Comparison of ENCODE assay signal across 26 cellular contexts in the genomic region with DNA sequence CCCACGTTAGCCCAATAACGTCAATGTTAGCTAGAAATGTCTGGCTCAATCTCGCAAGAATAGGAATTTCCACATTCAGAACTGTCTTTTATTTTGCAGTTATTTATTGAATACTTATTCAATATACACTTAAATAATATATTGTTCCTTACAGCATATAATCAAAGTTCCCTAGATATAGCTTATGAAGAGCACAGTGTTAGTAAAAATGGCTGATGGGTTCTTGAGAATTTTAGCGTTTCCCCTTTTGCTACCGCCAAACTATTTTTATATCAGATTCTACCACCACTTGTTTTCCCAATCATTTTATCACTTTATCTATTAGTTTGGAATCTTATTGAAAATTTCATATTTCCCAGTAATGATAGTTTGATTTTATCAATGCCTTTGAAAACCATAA. TPM values are rescaled to one million over a fixed set of nuclear protein-coding genes. Genes with fewer than 3 reads are reported as not detected.
DNase-seq lines count a peak whose midpoint lies in the region; ATAC-seq, FAIRE-seq and TF ChIP-seq lines count a peak whose summit lies in the region.
"Had no signal": no experiment of that assay in that cellular context is flagged by ENCODE, and none has a peak within 500 bp of the region (broad histone marks: within the 10 kb centered on the region; RNA-seq: fewer than 3 reads in every experiment).

No MANE protein-coding gene starts in this region.

- no peak overlapping the region for H4K5ac ChIP-seq in H1 (ENCODE audit: insufficient read length, low read depth, low read length)

- H3K4me2 ChIP-seq in GM23338 (no peak overlapping the region), H1 (ENCODE audit: insufficient read depth in 1 of 2, low read depth in 2 of 2, low read length in 2 of 2) (no peak overlapping the region)
- H3K4me2 ChIP-seq: BLaER1 had no signal

- H3K9me3 Mint-ChIP-seq in GM23338 (no peaks in the 10 kb centered on the region), osteocyte (ENCODE audit: unreplicated experiment) (no peaks in the 10 kb centered on the region)
- H3K9me3 Mint-ChIP-seq: CD14-positive monocyte; CD4-positive, alpha-beta memory T cell; CD8-positive, alpha-beta memory T cell had no signal

- H2BK5ac ChIP-seq in H1 (ENCODE audit: low read depth, low read length), result no peak overlapping the region

- no peaks in the 10 kb centered on the region for H3K23me2 ChIP-seq in H1 (ENCODE audit: low read depth, low read length)

- H4K91ac ChIP-seq in H1 (replicated peaks; ENCODE audit: insufficient read length, low read length), result no peak overlapping the region

- H3K79me1 ChIP-seq in H1 (ENCODE audit: low read depth, low read length), result no peaks in the 10 kb centered on the region

- ATAC-seq in GM23338 (no peak), GM19328 (IDR thresholded peaks at IDR 0.05; ENCODE audit: unreplicated experiment) (no peak)

- no peak overlapping the region for H2BK12ac ChIP-seq in H1 (ENCODE audit: low read depth, low read length)

- H3K4me1 ChIP-seq in GM23338 (ENCODE audit: insufficient read depth) (peaks cover 7% of the 10 kb centered on the region; the same call in 1 of the 2 replicates), H1 (replicated peaks in 1 of 4; ENCODE audit: control insufficient read depth in 3 of 4, insufficient read depth in 4 of 4, low read length in 3 of 4) (peaks cover 0 to under 1% (median 0%) of the 10 kb centered on the region in 4 experiments; a peak in 1 of 7 replicates)
- H3K4me1 ChIP-seq: BE2C, BLaER1 had no signal

- no peak overlapping the region for H3K14ac ChIP-seq in H1 (ENCODE audit: insufficient read length)

- TF ChIP-seq RAD21 in H1 (IDR thresholded peaks at IDR 0.05 in 1 of 2, conservative IDR thresholded peaks at IDR 0.05 in 1 of 2; ENCODE audit: low read depth in 2 of 2, low read length in 2 of 2), result no peak

- no peak overlapping the region for H4K8ac ChIP-seq in H1 (ENCODE audit: extremely low read depth, insufficient read depth, low read length)

- H3K4me3 Mint-ChIP-seq in GM23338 (no peak overlapping the region), osteocyte (ENCODE audit: unreplicated experiment) (no peak overlapping the region)
- H3K4me3 Mint-ChIP-seq: CD14-positive monocyte; CD4-positive, alpha-beta memory T cell; CD4-positive, CD25-positive, alpha-beta regulatory T cell; CD8-positive, alpha-beta memory T cell had no signal

- POLR2A ChIA-PET in H1 (lab: Charles Lee; ENCODE audit: partially characterized antibody), result interaction anchor here (1.6 kb wide), 1 partner anchor 12 kb away, joined by 3 read pairs; no protein-coding TSS in a partner anchor

- no peaks in the 10 kb centered on the region for H3K27me3 Mint-ChIP-seq in GM23338 (ENCODE audit: insufficient read depth, low read depth, poor library complexity)
- H3K27me3 Mint-ChIP-seq in osteocyte (ENCODE audit: unreplicated experiment), result no peaks in the 10 kb centered on the region

- H3F3A ChIP-seq in GM23338 (replicated peaks; ENCODE audit: low read depth), result no peaks in the 10 kb centered on the region

- TF ChIP-seq POLR2A in H1 (IDR thresholded peaks at IDR 0.05; ENCODE audit: control extremely low read depth in 1 of 2, low read depth in 2 of 2, low read length in 2 of 2), result no peak

- H2BK15ac ChIP-seq in H1 (ENCODE audit: low read length), result no peak overlapping the region

- FAIRE-seq in H1 (lab: Jason Lieb, UNC), result no peak
- FAIRE-seq: A204.1, GM12891, GM18507 had no signal

- no peaks in the 10 kb centered on the region for H3K9me2 ChIP-seq in GM23338 (ENCODE audit: insufficient read depth)

- no peak overlapping the region for H3K9ac ChIP-seq in H1 (replicated peaks in 1 of 4; ENCODE audit: extremely low read depth in 1 of 4, low read depth in 3 of 4, low read length in 3 of 4)
- H3K9ac ChIP-seq: BLaER1 had no signal

- H3K4me1 Mint-ChIP-seq in GM23338 (peaks cover 11% of the 10 kb centered on the region; the same call in 2 of the 3 replicates), osteocyte (ENCODE audit: unreplicated experiment) (peaks cover 95% of the 10 kb centered on the region)
- H3K4me1 Mint-ChIP-seq: CD14-positive monocyte; CD4-positive, CD25-positive, alpha-beta regulatory T cell; CD8-positive, alpha-beta memory T cell had no signal

- H3K36me3 ChIP-seq in GM23338 (ENCODE audit: insufficient read depth), result no peaks in the 10 kb centered on the region
- H3K36me3 ChIP-seq in H1 (ENCODE audit: control insufficient read depth in 2 of 4, insufficient read depth in 4 of 4, low read length in 3 of 4), result no peaks in the 10 kb centered on the region
- H3K36me3 ChIP-seq: BE2C, BLaER1 had no signal

- 86% methylated on average over 5 of the region's 5 CpGs; no CpG with 5 or more reads in 1 of the 2 experiments for WGBS in H1 (ENCODE audit: extremely low coverage in 1 of 2, insufficient coverage in 1 of 2, insufficient read length in 1 of 2, insufficient replicate concordance in 2 of 2, low coverage in 1 of 2, low lambda C conversion rate in 2 of 2, missing lambda C conversion rate in 1 of 2), 2 experiments

- H3K27ac Mint-ChIP-seq in GM23338, result peak overlapping the region; percentile 36; the same call in 1 of the 2 replicates
- H3K27ac Mint-ChIP-seq in osteocyte (ENCODE audit: unreplicated experiment), result peak overlapping the region; percentile 7
- H3K27ac Mint-ChIP-seq: CD14-positive monocyte; CD4-positive, alpha-beta memory T cell; CD4-positive, CD25-positive, alpha-beta regulatory T cell; CD8-positive, alpha-beta memory T cell had no signal

- H3K23ac ChIP-seq in H1 (ENCODE audit: insufficient read length), result no peak overlapping the region

- H3K18ac ChIP-seq in H1 (ENCODE audit: extremely low read depth, low read length), result no peak overlapping the region

- H3K27ac ChIP-seq in GM23338 (ENCODE audit: low read depth) (no peak overlapping the region), H1 (ENCODE audit: low read depth, low read length) (no peak overlapping the region)
- H3K27ac ChIP-seq: BLaER1 had no signal

- no peak for DNase-seq in GM23338 (ENCODE audit: low spot score)
- no peak for DNase-seq in H1 (ENCODE audit: low read depth in 1 of 2, low spot score in 2 of 2)
- no peak for DNase-seq in osteocyte (ENCODE audit: extremely low spot score, unreplicated experiment)
- DNase-seq in activated T-cell treated with anti-CD3 and anti-CD28 coated beads for 4 hours, result no peak
- no peak for DNase-seq in activated CD4-positive, alpha-beta T cell treated with anti-CD3 and anti-CD28 coated beads, Interleukin-2, amount 50 U/mL, for 48 hours
- DNase-seq: 8988T; ACHN; BE2C; C1 segment of cervical spinal cord; CD4-positive, alpha-beta memory T cell; CD4-positive, CD25-positive, alpha-beta regulatory T cell; CD8-positive, alpha-beta memory T cell; COR-L47; DMS 273 treated with DMSO at 0.1 percent for 48 hours; DMS153; DMS53; DMS79; DND-41; EL; GDM1 had no signal

- CTCF ChIA-PET in H1 (lab: Charles Lee; ENCODE audit: partially characterized antibody), result no interaction called here

- H4K20me1 ChIP-seq in GM23338 (replicated peaks; ENCODE audit: insufficient read depth) (no peaks in the 10 kb centered on the region; the same call in 1 of the 2 replicates), H1 (replicated peaks in 1 of 2; ENCODE audit: control insufficient read depth in 1 of 2, insufficient read depth in 2 of 2, low read length in 2 of 2) (no peaks in the 10 kb centered on the region)
- H4K20me1 ChIP-seq: BLaER1 had no signal

- H3K4me3 ChIP-seq in GM23338, result no peak overlapping the region
- H3K4me3 ChIP-seq in H1 (ENCODE audit: extremely low read depth in 1 of 4, insufficient read depth in 2 of 4, low read depth in 3 of 4, low read length in 4 of 4), result no peak overlapping the region
- H3K4me3 ChIP-seq: BLaER1 had no signal

- TF ChIP-seq CTCF in GM23338 (conservative IDR thresholded peaks at IDR 0.05; ENCODE audit: low read depth in 2 of 2) (no peak), H1 (IDR thresholded peaks at IDR 0.05; ENCODE audit: control extremely low read depth in 1 of 3, insufficient read depth in 1 of 3, low read depth in 1 of 3, low read length in 3 of 3) (no peak), osteocyte (IDR thresholded peaks at IDR 0.05) (no peak)

- H3K79me2 ChIP-seq in GM23338 (replicated peaks; ENCODE audit: insufficient read depth), result no peaks in the 10 kb centered on the region
- H3K79me2 ChIP-seq in H1 (ENCODE audit: control insufficient read depth in 1 of 2, insufficient read depth in 2 of 2, low read length in 2 of 2), result no peaks in the 10 kb centered on the region

- H3K27me3 ChIP-seq in GM23338 (ENCODE audit: insufficient read depth), result no peaks in the 10 kb centered on the region
- H3K27me3 ChIP-seq in H1 (replicated peaks in 1 of 4; ENCODE audit: control insufficient read depth in 3 of 4, extremely low read depth in 1 of 4, insufficient read depth in 3 of 4, low read length in 3 of 4), result no peaks in the 10 kb centered on the region
- H3K27me3 ChIP-seq: BLaER1 had no signal

- no peak overlapping the region for H2BK120ac ChIP-seq in H1 (replicated peaks; ENCODE audit: low read depth, low read length)

- H2AFZ ChIP-seq in GM23338 (no peak overlapping the region), H1 (ENCODE audit: low read length) (no peak overlapping the region)

- no peak for TF ChIP-seq EP300 in H1 (IDR thresholded peaks at IDR 0.05; ENCODE audit: borderline replicate concordance in 1 of 2, low read depth in 2 of 2, low read length in 2 of 2)

- H3K36me3 Mint-ChIP-seq in GM23338 (ENCODE audit: low read depth), result no peaks in the 10 kb centered on the region
- peaks cover 10% of the 10 kb centered on the region for H3K36me3 Mint-ChIP-seq in osteocyte (ENCODE audit: unreplicated experiment)
- H3K36me3 Mint-ChIP-seq: CD14-positive monocyte; CD4-positive, alpha-beta memory T cell; CD4-positive, CD25-positive, alpha-beta regulatory T cell had no signal

- H2BK20ac ChIP-seq in H1 (ENCODE audit: low read length), result no peak overlapping the region

- no peak overlapping the region for H3K56ac ChIP-seq in H1 (replicated peaks; ENCODE audit: insufficient read length, low read depth, low read length)

- no peaks in the 10 kb centered on the region for H3K9me3 ChIP-seq in H1 (ENCODE audit: insufficient read depth in 2 of 2, low read depth in 1 of 2, low read length in 1 of 2)
- H3K9me3 ChIP-seq: BE2C, BLaER1 had no signal

- no peak overlapping the region for H3K4ac ChIP-seq in H1 (replicated peaks; ENCODE audit: insufficient read length, low read depth, low read length)

- peak overlapping the region; percentile 84; the same call in 1 of the 2 replicates for H2AK5ac ChIP-seq in H1 (ENCODE audit: low read depth, low read length)

RNA-seq across cellular contexts. Expression of gene EPS8, which starts 12.7 kb away (rescaled TPM):
- 3.5 and 7.3 TPM in 2 replicates for total RNA-seq in GM23338 (2014; rRNA removed; shearing (Covaris generic))
- polyA plus RNA-seq in GM23338 (2016; fragmentation: Nextera tagmentation; extraction: Ambion mirVana), result 2.6 and 5.4 TPM in 2 replicates
- 4.6 and 6.5 TPM in 2 replicates for total RNA-seq in H1 (2021; fragmentation: NEBNext Ultra II Directional; extraction: Animal tissue kit (Norgen Biotek cat#: 25700))
- polyA plus RNA-seq in H1 (2011; rRNA removed), result 2.6 and 3.0 TPM in 2 replicates
- 3.4 TPM for polyA plus RNA-seq in H1 (2011; cell fraction: cytosol; rRNA removed)
- polyA plus RNA-seq in H1 (2011; cell fraction: nucleus; rRNA removed), result 3.0 TPM
- 3.1 to 4.8 TPM (median 3.8 TPM) in 4 replicates for polyA plus RNA-seq in H1 (2012, experiment 1 of 2)
- 0.20 TPM for polyA plus RNA-seq in H1 (2012, experiment 2 of 2)
- 2.5 TPM for polyA plus RNA-seq in H1 (2013, experiment 1 of 2)
- 2.8 TPM for polyA plus RNA-seq in H1 (2013, experiment 2 of 2)
- 8.4 and 15.0 TPM in 2 replicates for polyA minus RNA-seq in H1 (2011; rRNA and poly(A)+ RNA removed)
- polyA minus RNA-seq in H1 (2011; cell fraction: cytosol; rRNA and poly(A)+ RNA removed), result 8.5 TPM
- polyA minus RNA-seq in H1 (2011; cell fraction: nucleus; rRNA and poly(A)+ RNA removed), result 14.8 TPM
- total RNA-seq in osteocyte, result 303 and 308 TPM in 2 replicates

Comparison
In these comparisons a context has a peak if more than half of its experiments do, and no peak if none do; other contexts are left out.
1. RNA of gene EPS8, which starts 12.7 kb away (total RNA-seq): 303 to 308 TPM in osteocyte; 4.6 to 6.5 TPM in H1 and 3.5 to 7.3 TPM in GM23338; every median in the first group is over 10 times any median in the second.